12 cellular contexts compared by ENCODE assay signal in the genomic region with DNA sequence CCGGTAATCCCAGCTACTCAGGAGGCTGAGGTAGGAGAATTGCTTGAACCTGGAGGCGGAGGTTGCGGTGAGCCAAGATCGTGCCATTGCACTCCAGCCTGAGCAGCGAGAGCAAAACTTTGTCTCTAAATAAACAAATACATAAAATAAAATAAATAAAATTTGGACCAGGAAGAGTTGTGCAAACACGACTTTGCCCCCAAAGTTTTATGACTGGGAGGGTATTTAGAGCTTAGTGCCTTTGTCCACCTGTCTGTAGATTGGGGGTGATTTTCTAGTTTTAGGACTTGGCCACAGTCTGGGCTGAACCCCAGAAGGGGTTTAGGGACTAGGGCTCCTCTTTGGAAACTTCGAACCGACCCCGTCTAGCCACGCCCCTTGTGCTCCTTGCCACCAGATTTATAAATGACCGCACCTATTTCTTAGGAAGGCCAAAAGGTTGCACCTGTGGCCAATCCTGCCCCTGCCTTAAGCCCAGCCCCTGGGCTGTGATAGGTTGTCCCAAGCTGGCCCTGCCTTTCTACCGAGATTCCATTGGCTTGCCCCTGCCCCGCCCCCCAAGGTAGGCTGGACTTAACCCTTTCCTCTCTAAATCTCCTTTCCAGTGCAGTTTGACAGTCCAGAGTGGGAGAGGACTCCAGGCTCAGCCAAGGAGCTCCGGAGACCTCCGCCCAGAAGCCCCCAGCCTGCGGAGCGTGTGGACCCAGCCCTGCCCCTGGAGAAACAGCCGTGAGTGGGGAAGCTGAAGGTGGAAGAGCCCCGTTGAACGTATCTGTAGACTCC. TPM values are rescaled to one million over a fixed set of nuclear protein-coding genes. Genes with fewer than 3 reads are reported as not detected.
DNase-seq lines count a peak whose midpoint lies in the region; ATAC-seq and TF ChIP-seq lines count a peak whose summit lies in the region.
"Had no signal": no experiment of that assay in that cellular context is flagged by ENCODE, and none has a peak within 500 bp of the region (broad histone marks: within the 10 kb centered on the region; RNA-seq: fewer than 3 reads in every experiment).

No MANE protein-coding gene starts in this region.

- H3K27ac Mint-ChIP-seq in stimulated activated naive CD8-positive, alpha-beta T cell treated with anti-CD3 and anti-CD28 coated beads, Interleukin-15, amount 100 ng/mL, for 72 hours, result no peak overlapping the region
- no peak overlapping the region for H3K27ac Mint-ChIP-seq in glutamatergic neuron (ENCODE audit: unreplicated experiment)
- H3K27ac Mint-ChIP-seq in endothelial cell (ENCODE audit: unreplicated experiment), result no peak overlapping the region

- H3K4me1 ChIP-seq in PC-9 (replicated peaks; ENCODE audit: insufficient read depth) (no peaks in the 10 kb centered on the region), upper lobe of right lung (peaks cover 3% of the 10 kb centered on the region)

- H3K27me3 Mint-ChIP-seq in stimulated activated naive CD8-positive, alpha-beta T cell treated with anti-CD3 and anti-CD28 coated beads, Interleukin-15, amount 100 ng/mL, for 72 hours, result peaks cover 28% of the 10 kb centered on the region
- H3K27me3 Mint-ChIP-seq in glutamatergic neuron (ENCODE audit: unreplicated experiment) (peaks cover 4% of the 10 kb centered on the region), endothelial cell (ENCODE audit: unreplicated experiment) (peaks cover 9% of the 10 kb centered on the region)

- TF ChIP-seq CTCF in PC-9 (conservative IDR thresholded peaks at IDR 0.05) (no peak), glutamatergic neuron (IDR thresholded peaks at IDR 0.05; ENCODE audit: partially characterized antibody, unreplicated experiment) (no peak), upper lobe of right lung (IDR thresholded peaks at IDR 0.05) (no peak), endothelial cell (IDR thresholded peaks at IDR 0.05; ENCODE audit: unreplicated experiment) (no peak)

- peak; percentile 36 for ATAC-seq in stimulated activated naive CD8-positive, alpha-beta T cell treated with anti-CD3 and anti-CD28 coated beads, Interleukin-15, Interleukin-2, amounts not matched to agents 100 U/mL and 50 U/mL, for 24 hours
- ATAC-seq in stimulated activated naive CD8-positive, alpha-beta T cell treated with anti-CD3 and anti-CD28 coated beads, Interleukin-15, amount 100 ng/mL, for 72 hours, result no peak
- ATAC-seq in upper lobe of right lung (peak; percentile 44), HG02970 (IDR thresholded peaks at IDR 0.05; ENCODE audit: low FRiP score, unreplicated experiment) (no peak)

- no peaks in the 10 kb centered on the region for H3K9me3 Mint-ChIP-seq in stimulated activated naive CD8-positive, alpha-beta T cell treated with anti-CD3 and anti-CD28 coated beads, Interleukin-15, amount 100 ng/mL, for 72 hours
- peaks cover 6% of the 10 kb centered on the region for H3K9me3 Mint-ChIP-seq in glutamatergic neuron (ENCODE audit: unreplicated experiment)
- no peaks in the 10 kb centered on the region for H3K9me3 Mint-ChIP-seq in endothelial cell (ENCODE audit: unreplicated experiment)
- H3K9me3 Mint-ChIP-seq: CD8-positive, alpha-beta memory T cell had no signal

- H3K36me3 ChIP-seq in PC-9 (ENCODE audit: low read depth) (no peaks in the 10 kb centered on the region), upper lobe of right lung (no peaks in the 10 kb centered on the region)

- no peaks in the 10 kb centered on the region for H3K27me3 ChIP-seq in PC-9 (ENCODE audit: insufficient read depth, low read depth)
- H3K27me3 ChIP-seq in upper lobe of right lung, result peaks cover 36% of the 10 kb centered on the region

- no peaks in the 10 kb centered on the region for H3K9me2 ChIP-seq in PC-9 (ENCODE audit: insufficient read depth)

- H2AFZ ChIP-seq in PC-9, result no peak overlapping the region

- peak overlapping the region; percentile 42 for H3K4me2 ChIP-seq in PC-9

- no TSS peak for BruUV-seq in PC-9 (replicated peaks; lab: Mats Ljungman, UMichigan)

- DNase-seq in stimulated activated naive CD8-positive, alpha-beta T cell treated with anti-CD3 and anti-CD28 coated beads, Interleukin-15, Interleukin-2, amounts not matched to agents 100 U/mL and 50 U/mL, for 24 hours, result no peak
- no peak for DNase-seq in stimulated activated naive CD8-positive, alpha-beta T cell treated with anti-CD3 and anti-CD28 coated beads, Interleukin-15, amount 100 ng/mL, for 72 hours
- peak; percentile 17 to 63 for DNase-seq in PC-9
- DNase-seq in glutamatergic neuron, result peak; percentile 67
- DNase-seq in upper lobe of right lung, result no peak
- no peak for DNase-seq in NCI-H1417 treated with DMSO at 0.1 percent for 48 hours (lab: John Stamatoyannopoulos, UW)
- DNase-seq in endothelial cell (ENCODE audit: low spot score), result no peak
- DNase-seq: CD8-positive, alpha-beta memory T cell; erythroblast; NCI-H187 treated with DMSO at 0.1 percent for 48 hours had no signal

- intact Hi-C loops in PC-9 (cut with micrococcal nuclease; ENCODE audit: unreplicated experiment), result no loop called here
- intact Hi-C loops in upper lobe of right lung (cut with DNase I), result no loop called here

- no peaks in the 10 kb centered on the region for H3K9me3 ChIP-seq in PC-9 (ENCODE audit: insufficient read depth, low read depth)
- H3K9me3 ChIP-seq in upper lobe of right lung, result no peaks in the 10 kb centered on the region

- no peak overlapping the region for H3K27ac ChIP-seq in PC-9
- no peak overlapping the region for H3K27ac ChIP-seq in upper lobe of right lung
- H3K27ac ChIP-seq: VCaP had no signal

- H3K36me3 Mint-ChIP-seq in glutamatergic neuron (ENCODE audit: unreplicated experiment) (no peaks in the 10 kb centered on the region), endothelial cell (ENCODE audit: low read depth, unreplicated experiment) (no peaks in the 10 kb centered on the region)
- H3K36me3 Mint-ChIP-seq: CD8-positive, alpha-beta memory T cell had no signal

- POLR2A ChIA-PET in PC-9 (lab: Charles Lee; ENCODE audit: unreplicated experiment), result interaction anchor here (0.8 kb wide), 1 partner anchor 122 kb away, joined by 7 read pairs; no protein-coding TSS in a partner anchor

- H3K4me1 Mint-ChIP-seq in stimulated activated naive CD8-positive, alpha-beta T cell treated with anti-CD3 and anti-CD28 coated beads, Interleukin-15, amount 100 ng/mL, for 72 hours, result peaks cover 7% of the 10 kb centered on the region
- H3K4me1 Mint-ChIP-seq in glutamatergic neuron (ENCODE audit: low read depth, unreplicated experiment), result no peaks in the 10 kb centered on the region
- no peaks in the 10 kb centered on the region for H3K4me1 Mint-ChIP-seq in endothelial cell (ENCODE audit: unreplicated experiment)

- no peak overlapping the region for H3K4me3 Mint-ChIP-seq in stimulated activated naive CD8-positive, alpha-beta T cell treated with anti-CD3 and anti-CD28 coated beads, Interleukin-15, amount 100 ng/mL, for 72 hours
- H3K4me3 Mint-ChIP-seq in glutamatergic neuron (ENCODE audit: unreplicated experiment) (no peak overlapping the region), endothelial cell (ENCODE audit: unreplicated experiment) (no peak overlapping the region)
- H3K4me3 Mint-ChIP-seq: CD8-positive, alpha-beta memory T cell had no signal

- H4K20me1 ChIP-seq in PC-9 (ENCODE audit: insufficient read depth), result no peaks in the 10 kb centered on the region

- no peaks in the 10 kb centered on the region for H3K79me2 ChIP-seq in PC-9 (ENCODE audit: low read depth)

- no peak overlapping the region for H3K4me3 ChIP-seq in PC-9
- no peak overlapping the region for H3K4me3 ChIP-seq in upper lobe of right lung

- CTCF ChIA-PET in PC-9 (lab: Charles Lee), result no interaction called here

- H3F3A ChIP-seq in PC-9 (ENCODE audit: insufficient read depth, low read depth), result no peaks in the 10 kb centered on the region

RNA-seq across cellular contexts. Expression of gene SHD, which starts 5.3 kb away (rescaled TPM):
- total RNA-seq in PC-9 (2021), result not detected in 2 replicates
- 254 TPM for total RNA-seq in glutamatergic neuron (ENCODE audit: unreplicated experiment)
- total RNA-seq in upper lobe of right lung, result not detected
- total RNA-seq in endothelial cell (ENCODE audit: unreplicated experiment), result 0.90 TPM
- total RNA-seq: CD8-positive, alpha-beta memory T cell had no signal

RNA-seq across cellular contexts. Expression of gene TMIGD2, which starts 17.8 kb away (rescaled TPM):
- total RNA-seq in PC-9 (2021) (not detected in 2 replicates), glutamatergic neuron (ENCODE audit: unreplicated experiment) (not detected), upper lobe of right lung (2.7 TPM), endothelial cell (ENCODE audit: unreplicated experiment) (not detected)

RNA-seq across cellular contexts. Expression of gene FSD1, which starts 20.0 kb away (rescaled TPM):
- total RNA-seq in PC-9 (2021) (not detected in 2 replicates), glutamatergic neuron (ENCODE audit: unreplicated experiment) (156 TPM), upper lobe of right lung (1.5 TPM), endothelial cell (ENCODE audit: unreplicated experiment) (19.0 TPM)

RNA-seq across cellular contexts. Expression of gene YJU2, which starts 37.5 kb away (rescaled TPM):
- total RNA-seq in PC-9 (2021) (8.7 and 11.0 TPM in 2 replicates), glutamatergic neuron (ENCODE audit: unreplicated experiment) (18.7 TPM), upper lobe of right lung (18.9 TPM), endothelial cell (ENCODE audit: unreplicated experiment) (15.4 TPM)

RNA-seq across cellular contexts. Expression of gene STAP2, which starts 54.3 kb away (rescaled TPM):
- total RNA-seq in PC-9 (2021) (26.9 and 29.8 TPM in 2 replicates), glutamatergic neuron (ENCODE audit: unreplicated experiment) (18.1 TPM), upper lobe of right lung (16.1 TPM), endothelial cell (ENCODE audit: unreplicated experiment) (66.2 TPM)

Comparison
In these comparisons a context has a peak if more than half of its experiments do, and no peak if none do; other contexts are left out.
1. ATAC-seq: peak in stimulated activated naive CD8-positive, alpha-beta T cell treated with anti-CD3 and anti-CD28 coated beads, Interleukin-15, Interleukin-2, amounts not matched to agents 100 U/mL and 50 U/mL, for 24 hours (single experiment) and upper lobe of right lung (single experiment); none in stimulated activated naive CD8-positive, alpha-beta T cell treated with anti-CD3 and anti-CD28 coated beads, Interleukin-15, amount 100 ng/mL, for 72 hours (single experiment) and HG02970 (single experiment).
2. DNase-seq: peak in PC-9 (2 of 2) and glutamatergic neuron (single experiment); none in stimulated activated naive CD8-positive, alpha-beta T cell treated with anti-CD3 and anti-CD28 coated beads, Interleukin-15, Interleukin-2, amounts not matched to agents 100 U/mL and 50 U/mL, for 24 hours (single experiment), stimulated activated naive CD8-positive, alpha-beta T cell treated with anti-CD3 and anti-CD28 coated beads, Interleukin-15, amount 100 ng/mL, for 72 hours (0 of 2), upper lobe of right lung (single experiment), NCI-H1417 treated with DMSO at 0.1 percent for 48 hours (single experiment) and endothelial cell (single experiment).
3. RNA of gene SHD, which starts 5.3 kb away (total RNA-seq): 254 TPM in glutamatergic neuron (single experiment); 0.90 TPM in endothelial cell (single experiment), not detected in PC-9 and not detected in upper lobe of right lung (single experiment); every median in the first group is over 100 times any median in the second.